Comparison of ENCODE assay signal across 8 cellular contexts in the genomic region with DNA sequence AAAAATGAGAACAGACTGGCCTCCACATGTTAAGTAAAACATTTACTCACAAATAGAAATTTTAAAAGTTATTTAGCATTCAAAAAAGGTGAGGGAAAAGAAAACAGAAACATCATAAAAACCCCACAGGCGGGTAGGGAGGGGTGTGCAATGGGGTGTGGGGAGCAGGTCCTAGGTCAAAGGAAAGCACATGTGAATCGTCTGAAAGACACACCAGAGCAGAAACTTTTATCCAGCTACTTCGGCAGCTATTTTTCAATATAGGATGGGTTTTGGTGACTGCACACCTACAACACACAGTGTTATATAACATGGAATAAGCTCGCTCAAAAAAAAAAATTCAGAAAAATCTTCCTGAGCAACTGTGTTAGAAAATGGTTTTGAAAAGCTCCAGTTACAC. TPM values are rescaled to one million over a fixed set of nuclear protein-coding genes. Genes with fewer than 3 reads are reported as not detected.
DNase-seq lines count a peak whose midpoint lies in the region; ATAC-seq lines count a peak whose summit lies in the region.

No MANE protein-coding gene starts in this region.

- H3K9me3 ChIP-seq in iPS-18c (ENCODE audit: control insufficient read depth, insufficient read depth, low read length) (peaks cover 2% of the 10 kb centered on the region), stomach smooth muscle (ENCODE audit: control insufficient read depth in 2 of 2, low read length in 2 of 2) (no peaks in the 10 kb centered on the region)

- no peaks in the 10 kb centered on the region for H3K27me3 ChIP-seq in stomach smooth muscle (ENCODE audit: control insufficient read depth in 1 of 2, insufficient read depth in 2 of 2, low read length in 2 of 2)

- peak overlapping the region; percentile 74 for H3K27ac ChIP-seq in stomach smooth muscle (ENCODE audit: low read length)

- H3K27ac Mint-ChIP-seq in activated T-helper 2 cell treated with anti-CD3 and anti-CD28 coated beads, Interferon-gamma antibody, Interleukin-2, Interleukin-4, amounts not matched to agents 10 μg/mL and 5 μg/mL and 100 μg/mL, durations not matched to agents 14 hours and 24 hours and 36 hours, result peak overlapping the region; percentile 94

- ATAC-seq in activated T-cell treated with anti-CD3 and anti-CD28 coated beads, Interleukin-2, amount 50 U/mL, for 4 hours, result no peak
- ATAC-seq in HG03045 (IDR thresholded peaks at IDR 0.05; ENCODE audit: unreplicated experiment), result no peak

- no peaks in the 10 kb centered on the region for H3K9me3 Mint-ChIP-seq in activated T-cell treated with anti-CD3 and anti-CD28 coated beads, Interleukin-2, amount 50 U/mL, for 4 hours
- no peaks in the 10 kb centered on the region for H3K9me3 Mint-ChIP-seq in activated T-helper 2 cell treated with anti-CD3 and anti-CD28 coated beads, Interferon-gamma antibody, Interleukin-2, Interleukin-4, amounts not matched to agents 10 μg/mL and 5 μg/mL and 100 μg/mL, durations not matched to agents 14 hours and 24 hours and 36 hours

- peaks cover 6% of the 10 kb centered on the region for H3K4me1 ChIP-seq in stomach smooth muscle (ENCODE audit: control insufficient read depth, insufficient read depth, low read length)

- peak overlapping the region; percentile 88 for H3K4me3 Mint-ChIP-seq in activated T-cell treated with anti-CD3 and anti-CD28 coated beads, Interleukin-2, amount 50 U/mL, for 4 hours
- H3K4me3 Mint-ChIP-seq in activated T-helper 2 cell treated with anti-CD3 and anti-CD28 coated beads, Interferon-gamma antibody, Interleukin-2, Interleukin-4, amounts not matched to agents 10 μg/mL and 5 μg/mL and 100 μg/mL, durations not matched to agents 14 hours and 24 hours and 36 hours (ENCODE audit: low read depth), result peak overlapping the region; percentile 96

- peak overlapping the region; percentile 79 to 90 for H3K9ac ChIP-seq in stomach smooth muscle (ENCODE audit: low read length in 2 of 2)

- intact Hi-C loops in activated T-helper 2 cell treated with anti-CD3 and anti-CD28 coated beads, Interferon-gamma antibody, Interleukin-2, Interleukin-4, amounts not matched to agents 10 μg/mL and 5 μg/mL and 100 μg/mL, durations not matched to agents 14 hours and 24 hours and 36 hours (cut with micrococcal nuclease), result loop anchor here (1.0 to 2.0 kb wide), 4 partner anchors 24 to 760 kb away; a partner anchor contains a TSS

- H3K4me3 ChIP-seq in iPS-18c (ENCODE audit: insufficient read depth, low read depth, low read length) (peak overlapping the region; percentile 76), stomach smooth muscle (ENCODE audit: low read length in 2 of 2) (peak overlapping the region; percentile 89 to 97)

- no peaks in the 10 kb centered on the region for H3K27me3 Mint-ChIP-seq in activated T-cell treated with anti-CD3 and anti-CD28 coated beads, Interleukin-2, amount 50 U/mL, for 4 hours (ENCODE audit: low read depth)
- no peaks in the 10 kb centered on the region for H3K27me3 Mint-ChIP-seq in activated T-helper 2 cell treated with anti-CD3 and anti-CD28 coated beads, Interferon-gamma antibody, Interleukin-2, Interleukin-4, amounts not matched to agents 10 μg/mL and 5 μg/mL and 100 μg/mL, durations not matched to agents 14 hours and 24 hours and 36 hours (ENCODE audit: low read depth)

- no peak for DNase-seq in activated T-cell treated with anti-CD3 and anti-CD28 coated beads, Interleukin-2, amount 50 U/mL, for 4 hours
- DNase-seq in activated T-cell treated with anti-CD3 and anti-CD28 coated beads for 4 hours (no peak), NCI-H1048 (lab: John Stamatoyannopoulos, UW) (no peak), DMS114 treated with DMSO at 0.1 percent for 48 hours (lab: John Stamatoyannopoulos, UW; ENCODE audit: unreplicated experiment) (no peak)
- no peak for DNase-seq in activated T-helper 2 cell treated with anti-CD3 and anti-CD28 coated beads, Interferon-gamma antibody, Interleukin-2, Interleukin-4, amounts not matched to agents 10 μg/mL and 5 μg/mL and 100 μg/mL, durations not matched to agents 14 hours and 24 hours and 36 hours (ENCODE audit: low spot score)

- H3K4me1 Mint-ChIP-seq in activated T-cell treated with anti-CD3 and anti-CD28 coated beads, Interleukin-2, amount 50 U/mL, for 4 hours (ENCODE audit: low read depth), result peaks cover 43% of the 10 kb centered on the region
- H3K4me1 Mint-ChIP-seq in activated T-helper 2 cell treated with anti-CD3 and anti-CD28 coated beads, Interferon-gamma antibody, Interleukin-2, Interleukin-4, amounts not matched to agents 10 μg/mL and 5 μg/mL and 100 μg/mL, durations not matched to agents 14 hours and 24 hours and 36 hours (ENCODE audit: low read depth), result peaks cover 29% of the 10 kb centered on the region

- no peaks in the 10 kb centered on the region for H3K36me3 ChIP-seq in stomach smooth muscle (ENCODE audit: control insufficient read depth in 2 of 2, insufficient read depth in 2 of 2, low read length in 2 of 2)

- peaks cover 17% of the 10 kb centered on the region for H3K36me3 Mint-ChIP-seq in activated T-cell treated with anti-CD3 and anti-CD28 coated beads, Interleukin-2, amount 50 U/mL, for 4 hours (ENCODE audit: insufficient read depth)
- peaks cover 33% of the 10 kb centered on the region for H3K36me3 Mint-ChIP-seq in activated T-helper 2 cell treated with anti-CD3 and anti-CD28 coated beads, Interferon-gamma antibody, Interleukin-2, Interleukin-4, amounts not matched to agents 10 μg/mL and 5 μg/mL and 100 μg/mL, durations not matched to agents 14 hours and 24 hours and 36 hours (ENCODE audit: low read depth)

RNA-seq across cellular contexts. Expression of a gene that starts 1.6 kb away (rescaled TPM):
- total RNA-seq in activated T-cell treated with anti-CD3 and anti-CD28 coated beads, Interleukin-2, amount 50 U/mL, for 4 hours, result 100 to 1,000 TPM in 2 of 3 donors, 10 to 100 TPM in 1; 94.4 to 113 (median 103) TPM
- total RNA-seq in activated T-helper 2 cell treated with anti-CD3 and anti-CD28 coated beads, Interferon-gamma antibody, Interleukin-2, Interleukin-4, amounts not matched to agents 10 μg/mL and 5 μg/mL and 100 μg/mL, durations not matched to agents 14 hours and 24 hours and 36 hours, result 71.7 and 80.4 TPM in 2 replicates
